ENCODE assay signal across 17 cellular contexts in the genomic region with DNA sequence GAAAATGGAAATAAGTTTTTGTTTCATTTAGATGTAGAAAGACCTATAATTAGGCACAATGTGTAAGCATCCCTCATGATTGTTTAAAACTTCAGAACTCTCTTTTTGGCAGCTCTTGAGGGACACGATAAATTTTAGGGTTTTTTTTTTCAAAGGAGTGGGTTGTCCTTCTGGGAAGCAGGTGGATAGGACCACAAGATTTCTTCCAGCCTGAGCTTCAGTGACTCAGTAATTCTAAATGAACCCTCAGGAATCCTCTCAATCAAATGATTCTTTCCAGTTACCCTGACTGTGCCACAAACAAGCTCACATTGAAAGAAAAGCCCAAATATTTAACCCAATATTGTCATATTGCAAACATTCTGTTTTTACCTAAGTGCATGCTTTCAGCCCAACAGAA. TPM values are rescaled to one million over a fixed set of nuclear protein-coding genes. Genes with fewer than 3 reads are reported as not detected.
"Had no signal": no experiment of that assay in that cellular context is flagged by ENCODE, and none has a peak within 500 bp of the region (broad histone marks: within the 10 kb centered on the region; RNA-seq: fewer than 3 reads in every experiment).

No MANE protein-coding gene starts in this region.

- H3K4me1 Mint-ChIP-seq: activated CD4-positive, alpha-beta T cell treated with anti-CD3 and anti-CD28 coated beads, Interleukin-2, amount 10 ng/mL, durations not matched to agents 7 days and 5 days; activated naive CD8-positive, alpha-beta T cell treated with anti-CD3 and anti-CD28 coated beads for 36 hours had no signal

- H3K27me3 Mint-ChIP-seq: natural killer cell treated with Interleukin-12 subunit alpha and Interleukin-12 subunit beta and Interleukin-15 and Interleukin-18, amount 100 ng/mL, for 72 hours had no signal

- H3K27me3 ChIP-seq: esophagus squamous epithelium, right lobe of liver, stomach, uterus had no signal

- H3K27ac Mint-ChIP-seq: activated CD4-positive, alpha-beta T cell treated with anti-CD3 and anti-CD28 coated beads, Interleukin-2, amount 10 ng/mL, durations not matched to agents 7 days and 5 days; activated naive CD8-positive, alpha-beta T cell treated with anti-CD3 and anti-CD28 coated beads for 36 hours; natural killer cell treated with Interleukin-12 subunit alpha and Interleukin-12 subunit beta and Interleukin-15 and Interleukin-18, amount 100 ng/mL, for 72 hours; T-helper 2 cell treated with Interferon-gamma antibody and Interleukin-4, amounts not matched to agents 5 μg/mL and 100 μg/mL, for 36 hours had no signal

- H3K4me1 ChIP-seq: esophagus squamous epithelium, psoas muscle, right lobe of liver, stomach had no signal

- H3K27ac ChIP-seq: esophagus squamous epithelium, psoas muscle, right lobe of liver, uterus had no signal

- H3K4me3 ChIP-seq: esophagus squamous epithelium, psoas muscle, right lobe of liver, stomach, uterus had no signal

- H3K36me3 ChIP-seq: esophagus squamous epithelium, right lobe of liver, stomach, uterus had no signal

- H3K4me3 Mint-ChIP-seq: activated CD4-positive, alpha-beta T cell treated with anti-CD3 and anti-CD28 coated beads, Interleukin-2, amount 10 ng/mL, durations not matched to agents 7 days and 5 days; activated naive CD8-positive, alpha-beta T cell treated with anti-CD3 and anti-CD28 coated beads for 36 hours; natural killer cell treated with Interleukin-12 subunit alpha and Interleukin-12 subunit beta and Interleukin-15 and Interleukin-18, amount 100 ng/mL, for 72 hours; T-helper 2 cell treated with Interferon-gamma antibody and Interleukin-4, amounts not matched to agents 5 μg/mL and 100 μg/mL, for 36 hours had no signal

- DNase-seq: activated CD4-positive, alpha-beta T cell treated with anti-CD3 and anti-CD28 coated beads, Interleukin-2, amount 10 ng/mL, durations not matched to agents 7 days and 5 days; activated CD4-positive, CD25-positive, alpha-beta regulatory T cell; activated CD8-positive, alpha-beta memory T cell treated with anti-CD3 and anti-CD28 coated beads for 24 hours; activated naive CD8-positive, alpha-beta T cell treated with anti-CD3 and anti-CD28 coated beads for 36 hours; amygdala; esophagus squamous epithelium; foreskin fibroblast; glutamatergic neuron; hypothalamus; mesendoderm; psoas muscle; right lobe of liver; stimulated activated CD4-positive, alpha-beta T cell treated with anti-CD3 and anti-CD28 coated beads, Interleukin-1b, Interleukin-23, amount 100 ng/mL, for 48 hours; stomach; uterus had no signal

- H3K9me3 ChIP-seq: esophagus squamous epithelium, psoas muscle, right lobe of liver, stomach, uterus had no signal

- H3K9me3 Mint-ChIP-seq: activated CD4-positive, alpha-beta T cell treated with anti-CD3 and anti-CD28 coated beads, Interleukin-2, amount 10 ng/mL, durations not matched to agents 7 days and 5 days; activated naive CD8-positive, alpha-beta T cell treated with anti-CD3 and anti-CD28 coated beads for 36 hours; natural killer cell treated with Interleukin-12 subunit alpha and Interleukin-12 subunit beta and Interleukin-15 and Interleukin-18, amount 100 ng/mL, for 72 hours; T-helper 2 cell treated with Interferon-gamma antibody and Interleukin-4, amounts not matched to agents 5 μg/mL and 100 μg/mL, for 36 hours had no signal

- H3K36me3 Mint-ChIP-seq: activated naive CD8-positive, alpha-beta T cell treated with anti-CD3 and anti-CD28 coated beads for 36 hours; natural killer cell treated with Interleukin-12 subunit alpha and Interleukin-12 subunit beta and Interleukin-15 and Interleukin-18, amount 100 ng/mL, for 72 hours had no signal

- ATAC-seq: natural killer cell treated with Interleukin-12 subunit alpha and Interleukin-12 subunit beta and Interleukin-15 and Interleukin-18, amount 100 ng/mL, for 72 hours; psoas muscle; right lobe of liver had no signal

RNA-seq across cellular contexts. Expression of gene COL8A1, which starts 45.1 kb away (rescaled TPM):
- total RNA-seq: activated naive CD8-positive, alpha-beta T cell treated with anti-CD3 and anti-CD28 coated beads for 36 hours had no signal
